ENCODE assay signal across 1 cellular context in the genomic region with DNA sequence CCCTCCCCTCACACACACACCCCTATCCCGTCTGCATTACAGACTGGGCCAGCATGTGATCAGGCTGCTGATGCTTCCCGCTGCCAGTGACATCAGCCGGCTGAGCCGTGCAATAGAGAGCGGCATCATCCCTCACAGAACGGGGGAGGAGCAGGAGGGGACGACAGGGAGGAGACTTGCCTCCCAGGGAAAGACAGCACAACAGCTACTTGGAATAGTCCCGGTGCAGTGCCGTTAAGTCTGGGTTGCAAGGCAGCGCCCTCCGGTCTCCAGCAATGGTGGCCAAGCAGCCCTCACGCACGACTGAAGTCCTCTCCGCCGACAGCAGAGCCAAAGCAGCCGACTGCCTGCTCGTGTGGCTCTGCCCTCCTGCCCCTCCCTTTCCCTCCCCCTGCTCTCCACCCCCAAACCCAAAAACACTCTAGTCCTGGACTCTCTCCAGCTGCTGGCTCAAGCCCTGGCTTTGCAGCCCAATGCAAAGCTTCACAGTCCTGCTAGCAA.
TF ChIP-seq lines count a peak whose summit lies in the region.

No MANE protein-coding gene starts in this region.

TF ChIP-seq in HepG2, 621 proteins besides CTCF, POLR2A, EP300 and RAD21 (continued from another document):
- TF ChIP-seq, protein P1, sequence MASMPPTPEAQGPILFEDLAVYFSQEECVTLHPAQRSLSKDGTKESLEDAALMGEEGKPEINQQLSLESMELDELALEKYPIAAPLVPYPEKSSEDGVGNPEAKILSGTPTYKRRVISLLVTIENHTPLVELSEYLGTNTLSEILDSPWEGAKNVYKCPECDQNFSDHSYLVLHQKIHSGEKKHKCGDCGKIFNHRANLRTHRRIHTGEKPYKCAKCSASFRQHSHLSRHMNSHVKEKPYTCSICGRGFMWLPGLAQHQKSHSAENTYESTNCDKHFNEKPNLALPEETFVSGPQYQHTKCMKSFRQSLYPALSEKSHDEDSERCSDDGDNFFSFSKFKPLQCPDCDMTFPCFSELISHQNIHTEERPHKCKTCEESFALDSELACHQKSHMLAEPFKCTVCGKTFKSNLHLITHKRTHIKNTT (CRISPR knock-in tag; IDR thresholded peaks at IDR 0.05): no peak
- TF ChIP-seq PRPF4 (IDR thresholded peaks at IDR 0.05; ENCODE audit: low read depth, low read length, poor library complexity, severe bottlenecking): no peak
- no peak for TF ChIP-seq RFX3 (CRISPR knock-in tag; IDR thresholded peaks at IDR 0.05)
- TF ChIP-seq BORCS8-MEF2B (CRISPR knock-in tag; IDR thresholded peaks at IDR 0.05): no peak
- TF ChIP-seq, protein P2, sequence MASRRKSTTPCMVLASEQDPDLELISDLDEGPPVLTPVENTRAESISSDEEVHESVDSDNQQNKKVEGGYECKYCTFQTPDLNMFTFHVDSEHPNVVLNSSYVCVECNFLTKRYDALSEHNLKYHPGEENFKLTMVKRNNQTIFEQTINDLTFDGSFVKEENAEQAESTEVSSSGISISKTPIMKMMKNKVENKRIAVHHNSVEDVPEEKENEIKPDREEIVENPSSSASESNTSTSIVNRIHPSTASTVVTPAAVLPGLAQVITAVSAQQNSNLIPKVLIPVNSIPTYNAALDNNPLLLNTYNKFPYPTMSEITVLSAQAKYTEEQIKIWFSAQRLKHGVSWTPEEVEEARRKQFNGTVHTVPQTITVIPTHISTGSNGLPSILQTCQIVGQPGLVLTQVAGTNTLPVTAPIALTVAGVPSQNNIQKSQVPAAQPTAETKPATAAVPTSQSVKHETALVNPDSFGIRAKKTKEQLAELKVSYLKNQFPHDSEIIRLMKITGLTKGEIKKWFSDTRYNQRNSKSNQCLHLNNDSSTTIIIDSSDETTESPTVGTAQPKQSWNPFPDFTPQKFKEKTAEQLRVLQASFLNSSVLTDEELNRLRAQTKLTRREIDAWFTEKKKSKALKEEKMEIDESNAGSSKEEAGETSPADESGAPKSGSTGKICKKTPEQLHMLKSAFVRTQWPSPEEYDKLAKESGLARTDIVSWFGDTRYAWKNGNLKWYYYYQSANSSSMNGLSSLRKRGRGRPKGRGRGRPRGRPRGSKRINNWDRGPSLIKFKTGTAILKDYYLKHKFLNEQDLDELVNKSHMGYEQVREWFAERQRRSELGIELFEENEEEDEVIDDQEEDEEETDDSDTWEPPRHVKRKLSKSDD (CRISPR knock-in tag; IDR thresholded peaks at IDR 0.05; ENCODE audit: low read depth): no peak
- TF ChIP-seq ZNF607 (CRISPR knock-in tag; IDR thresholded peaks at IDR 0.05; ENCODE audit: borderline replicate concordance): no peak
- TF ChIP-seq ZNF879 (CRISPR knock-in tag; IDR thresholded peaks at IDR 0.05): no peak
- TF ChIP-seq ZBTB20 (CRISPR knock-in tag; IDR thresholded peaks at IDR 0.05; ENCODE audit: borderline replicate concordance, low read depth): no peak
- no peak for TF ChIP-seq ZNF792 (CRISPR knock-in tag; IDR thresholded peaks at IDR 0.05)
